In the genomic region with DNA sequence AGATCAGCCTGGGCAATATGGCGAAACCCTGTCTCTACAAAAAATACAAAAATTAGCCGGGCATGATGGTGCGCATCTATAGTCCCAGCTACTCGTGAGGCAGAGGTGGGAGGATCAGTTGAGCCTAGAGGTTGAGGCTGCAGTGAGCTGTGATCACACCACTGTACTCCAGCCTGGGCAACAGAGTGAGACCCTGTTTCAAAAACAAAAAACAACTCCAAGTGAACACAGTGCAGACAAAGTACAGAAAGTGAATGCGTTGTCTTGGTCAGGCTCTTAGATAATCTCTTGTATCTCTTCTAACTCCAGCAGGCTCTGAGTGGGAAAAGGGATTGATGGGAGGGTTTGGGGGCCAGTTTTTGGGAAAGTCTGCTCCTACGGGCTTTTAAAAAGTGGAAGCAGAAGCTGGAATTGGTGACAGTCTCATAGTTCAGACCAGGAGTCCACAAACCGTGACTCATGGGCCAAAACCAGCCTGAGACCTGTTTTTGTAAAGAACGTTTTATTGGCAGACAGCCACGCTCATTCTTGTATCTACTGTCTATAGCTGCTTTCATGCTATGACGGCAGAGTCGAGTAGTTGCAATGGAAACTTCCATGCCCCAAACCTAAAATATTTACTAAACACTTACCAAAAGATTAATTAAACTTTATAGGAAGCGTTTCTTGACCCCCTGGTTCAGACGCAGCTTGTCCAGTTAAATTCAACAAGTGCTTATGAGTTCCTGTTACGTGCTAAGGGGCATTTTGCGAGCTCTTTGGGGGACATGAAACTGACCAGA, we compare ENCODE assay signal across 10 cellular contexts. TPM values are rescaled to one million over a fixed set of nuclear protein-coding genes. Genes with fewer than 3 reads are reported as not detected.
DNase-seq lines count a peak whose midpoint lies in the region; ATAC-seq, FAIRE-seq and TF ChIP-seq lines count a peak whose summit lies in the region.
"Had no signal": no experiment of that assay in that cellular context is flagged by ENCODE, and none has a peak within 500 bp of the region (broad histone marks: within the 10 kb centered on the region; RNA-seq: fewer than 3 reads in every experiment).

No MANE protein-coding gene starts in this region.

- H3K4me3 Mint-ChIP-seq in brain, result no peak overlapping the region

- DNase-seq in ELR (ENCODE audit: low read depth) (peak; percentile 84), left ventricle myocardium superior (no peak), small intestine (peak; percentile 52), inferior parietal cortex (ENCODE audit: extremely low spot score) (no peak), cerebellum (ENCODE audit: low spot score) (no peak), GF-D8 (lab: John Stamatoyannopoulos, UW) (no peak), GOT3 (lab: John Stamatoyannopoulos, UW) (no peak)
- DNase-seq: DND-41 had no signal

- peak overlapping the region in 4 of 5 experiments; percentile 46 to 86 (median 73) for H3K27ac Mint-ChIP-seq in brain

- peaks cover 77% of the 10 kb centered on the region for H3K36me3 Mint-ChIP-seq in brain

- no peaks in the 10 kb centered on the region for H3K4me1 Mint-ChIP-seq in brain

- no peaks in the 10 kb centered on the region for H3K9me3 Mint-ChIP-seq in brain

- peak; percentile 77 for ATAC-seq in left ventricle myocardium superior
- ATAC-seq: Panc1 had no signal

- peak overlapping the region; percentile 94 to 95 for H3K27ac ChIP-seq in small intestine (ENCODE audit: low read depth in 1 of 2, low read length in 1 of 2)

- H3K27me3 ChIP-seq in small intestine (ENCODE audit: control insufficient read depth in 2 of 2, insufficient read depth in 2 of 2, low read length in 2 of 2), result no peaks in the 10 kb centered on the region

- no peaks in the 10 kb centered on the region for H3K27me3 Mint-ChIP-seq in brain

- peaks cover 0 to 12% of the 10 kb centered on the region in 2 donors for H3K36me3 ChIP-seq in small intestine (ENCODE audit: control insufficient read depth in 2 of 2, insufficient read depth in 2 of 2, low read length in 2 of 2)

- peaks cover 3 to 9% of the 10 kb centered on the region in 2 donors for H3K4me1 ChIP-seq in small intestine (ENCODE audit: control insufficient read depth in 2 of 2, insufficient read depth in 1 of 2, low read depth in 1 of 2, low read length in 1 of 2)

- 62 to 74% (median 68%) methylated on average over 15 of the region's 15 CpGs for WGBS in small intestine, 3 donors

- intact Hi-C loops in left ventricle myocardium superior (cut with micrococcal nuclease), result no loop called here

- no peaks in the 10 kb centered on the region for H3K9me3 ChIP-seq in small intestine (ENCODE audit: control insufficient read depth, low read depth)

- TF ChIP-seq CTCF in brain (conservative IDR thresholded peaks at IDR 0.05), result no peak

- H3K4me3 ChIP-seq in small intestine (ENCODE audit: low read depth in 1 of 2, low read length in 2 of 2), result no peak overlapping the region

- FAIRE-seq in small intestine (lab: Jason Lieb, UNC), result no peak

RNA-seq across cellular contexts. Expression of a gene that starts 32.9 kb away (rescaled TPM):
- polyA plus RNA-seq in brain (ENCODE audit: insufficient read depth, low read depth, low replicate concordance), result 40.0 TPM
- total RNA-seq in left ventricle myocardium superior, result 57.9 TPM
- polyA plus RNA-seq in small intestine, result 10 to 100 TPM in 2 of 3 donors, 1 to 10 TPM in 1; 7.4 to 26.2 (median 15.7) TPM
- 30.8 TPM for total RNA-seq in cerebellum

Comparison
In these comparisons a context has a peak if more than half of its experiments do, and no peak if none do; other contexts are left out.
1. DNase-seq: peak in ELR (single experiment) and small intestine (single experiment); none in left ventricle myocardium superior (single experiment), inferior parietal cortex (single experiment), cerebellum (single experiment), GF-D8 (single experiment) and GOT3 (single experiment).